8 cellular contexts compared by ENCODE assay signal in genomic region chr18:35344736-35345459, GRCh38. TPM values are rescaled to one million over a fixed set of nuclear protein-coding genes. Genes with fewer than 3 reads are reported as not detected.
A peak's percentile ranks its signal among the peaks of the same experiment; 100 is the strongest.
DNase-seq lines count a peak whose midpoint lies in the region; ATAC-seq and TF ChIP-seq lines count a peak whose summit lies in the region.

No MANE protein-coding gene starts in this region.

- H3K4me1 ChIP-seq in subcutaneous abdominal adipose tissue (ENCODE audit: control insufficient read depth in 5 of 5, insufficient read depth in 5 of 5, low read length in 5 of 5): peaks cover 2 to 28% (median 25%) of the 10 kb centered on the region in 5 donors

- no peaks in the 10 kb centered on the region for H3K9me3 Mint-ChIP-seq in activated B cell treated with CpG ODN at 0.5 μM for 24 hours

- POLR2A ChIA-PET in activated B cell treated with CpG ODN at 0.5 μM for 24 hours (lab: Charles Lee): interaction anchor here (0.9 to 3.8 kb wide), 15 partner anchors 10 to 785 kb away, joined by 3 to 47 read pairs (median 7); partner anchors contain the start of genes ELP2, INO80C, MAPRE2 and RMP24

- peak overlapping the region; percentile 98 to 100 (median 99) for H3K9ac ChIP-seq in subcutaneous abdominal adipose tissue (ENCODE audit: low read length in 5 of 5)

- H3K27ac ChIP-seq in 22Rv1: peak overlapping the region; percentile 99
- peak overlapping the region; percentile 99 for H3K27ac ChIP-seq in subcutaneous abdominal adipose tissue (ENCODE audit: low read depth, low read length)

- intact Hi-C loops in activated B cell treated with CpG ODN at 0.5 μM for 24 hours (cut with micrococcal nuclease) (loop anchor here (1.0 to 2.0 kb wide), 13 partner anchors 10 to 1484 kb away; partner anchors contain the start of genes ELP2, KIAA1328, MAPRE2 and RMP24), posterior vena cava (cut with DNase I) (loop anchor here in 1 of 2 donors (10.0 kb wide), 1 partner anchor 100 kb away; the partner anchor contains the start of gene ZNF397)

- H3K27me3 Mint-ChIP-seq in activated B cell treated with CpG ODN at 0.5 μM for 24 hours: no peaks in the 10 kb centered on the region

- TF ChIP-seq CTCF in 22Rv1 (IDR thresholded peaks at IDR 0.05): no peak
- TF ChIP-seq CTCF in activated B cell treated with CpG ODN at 0.5 μM for 24 hours (IDR thresholded peaks at IDR 0.05): no peak

- CTCF ChIA-PET in activated B cell treated with CpG ODN at 0.5 μM for 24 hours (lab: Charles Lee): interaction anchor here (0.7 to 3.2 kb wide), 5 partner anchors 10 to 304 kb away, joined by 3 to 24 read pairs (median 4); partner anchors contain the start of gene MAPRE2

- peak overlapping the region; percentile 96 for H3K27ac Mint-ChIP-seq in activated B cell treated with CpG ODN at 0.5 μM for 24 hours

- H3K36me3 Mint-ChIP-seq in activated B cell treated with CpG ODN at 0.5 μM for 24 hours (ENCODE audit: low read depth): peaks cover 26% of the 10 kb centered on the region

- H3K4me3 ChIP-seq in iPS-11a (ENCODE audit: low read depth, low read length): peak overlapping the region; percentile 94
- peak overlapping the region; percentile 81 to 93 (median 89) for H3K4me3 ChIP-seq in subcutaneous abdominal adipose tissue (ENCODE audit: low read depth in 1 of 5, low read length in 5 of 5)

- peaks cover 54% of the 10 kb centered on the region for H3K4me1 Mint-ChIP-seq in activated B cell treated with CpG ODN at 0.5 μM for 24 hours

- H3K36me3 ChIP-seq in subcutaneous abdominal adipose tissue (ENCODE audit: control insufficient read depth in 5 of 5, insufficient read depth in 5 of 5, low read length in 5 of 5): peaks cover 5 to 8% (median 6%) of the 10 kb centered on the region in 5 donors

- ATAC-seq in GM19324 (IDR thresholded peaks at IDR 0.05; ENCODE audit: low FRiP score, unreplicated experiment): peak; percentile 9
- no peak for ATAC-seq in activated B cell treated with CpG ODN at 0.5 μM for 24 hours (ENCODE audit: low read depth)

- no peaks in the 10 kb centered on the region for H3K27me3 ChIP-seq in subcutaneous abdominal adipose tissue (ENCODE audit: control insufficient read depth in 5 of 5, insufficient read depth in 4 of 5, low read length in 5 of 5)

- H3K4me3 Mint-ChIP-seq in activated B cell treated with CpG ODN at 0.5 μM for 24 hours: peak overlapping the region; percentile 98

- H3K9me3 ChIP-seq in subcutaneous abdominal adipose tissue (ENCODE audit: control insufficient read depth in 5 of 5, low read length in 5 of 5): no peaks in the 10 kb centered on the region

- DNase-seq in activated B cell treated with CpG ODN at 0.5 μM for 24 hours (no peak), activated gamma-delta T cell treated with Interleukin-2 at 50 U/mL for 16 hours (no peak), posterior vena cava (ENCODE audit: low spot score) (no peak)
- no peak for DNase-seq in stimulated activated CD8-positive, alpha-beta memory T cell treated with anti-CD3 and anti-CD28 coated beads, Interleukin-4, amount 100 ng/mL, for 48 hours

RNA-seq across cellular contexts. Expression of gene ZNF24, which starts 0.7 kb away (rescaled TPM):
- total RNA-seq in activated B cell treated with CpG ODN at 0.5 μM for 24 hours: 72.5 and 75.8 TPM in 2 replicates
- total RNA-seq in posterior vena cava: 10 to 100 TPM; 36.3 to 43.8 TPM

RNA-seq across cellular contexts. Expression of gene ZNF396, which starts 32.2 kb away (rescaled TPM):
- total RNA-seq in activated B cell treated with CpG ODN at 0.5 μM for 24 hours (1.5 and 2.2 TPM in 2 replicates), posterior vena cava (1 to 10 TPM; 1.7 to 3.4 TPM)

RNA-seq across cellular contexts. Expression of gene ZSCAN30, which starts 54.9 kb away (rescaled TPM):
- total RNA-seq in activated B cell treated with CpG ODN at 0.5 μM for 24 hours (21.2 and 23.8 TPM in 2 replicates), posterior vena cava (10 to 100 TPM; 12.8 to 14.9 TPM)
